In the genomic region with DNA sequence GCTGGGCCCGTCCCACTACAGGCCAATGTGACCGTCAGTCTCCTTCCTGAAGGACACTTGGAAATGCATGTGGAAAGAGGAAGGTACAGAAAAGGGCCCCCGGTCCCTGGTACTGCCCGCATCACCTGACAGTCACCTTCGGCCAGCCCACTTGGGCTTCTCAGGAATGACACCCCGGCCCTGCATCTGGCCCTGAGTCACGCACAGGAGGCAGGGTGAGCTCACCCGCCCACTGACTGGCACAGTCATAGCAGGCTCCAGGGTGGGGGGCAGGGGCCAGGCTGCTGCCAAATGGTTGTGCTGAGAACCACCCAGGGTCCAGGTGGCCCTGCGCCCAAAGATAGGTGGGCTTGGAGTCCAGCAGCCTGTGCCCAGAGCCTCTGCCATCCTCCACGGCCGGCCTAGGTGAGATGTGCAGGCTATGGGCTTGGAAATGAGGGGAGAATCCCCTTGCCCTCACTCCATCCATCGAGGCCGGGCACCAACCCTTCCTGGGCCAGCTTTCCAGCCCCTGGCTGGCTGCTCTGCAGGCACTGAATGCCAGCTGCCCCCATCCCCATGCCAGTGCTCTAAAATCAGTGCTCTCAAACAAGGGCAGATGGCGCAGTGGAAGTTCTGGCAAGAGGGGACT, we compare ENCODE assay signal across 1 cellular context.
A peak's percentile ranks its signal among the peaks of the same experiment; 100 is the strongest.
TF ChIP-seq lines count a peak whose summit lies in the region.

No MANE protein-coding gene starts in this region.

TF ChIP-seq in K562, 482 proteins besides CTCF, POLR2A, EP300 and RAD21:
- 0 out of 2 replicates have a peak, but pooled peaks have one; percentile 25 for TF ChIP-seq EGR1 (conservative IDR thresholded peaks at IDR 0.05)
- TF ChIP-seq RBM25 (IDR thresholded peaks at IDR 0.05; ENCODE audit: low read depth, low read length, severe bottlenecking), result no peak
- TF ChIP-seq, protein P1, sequence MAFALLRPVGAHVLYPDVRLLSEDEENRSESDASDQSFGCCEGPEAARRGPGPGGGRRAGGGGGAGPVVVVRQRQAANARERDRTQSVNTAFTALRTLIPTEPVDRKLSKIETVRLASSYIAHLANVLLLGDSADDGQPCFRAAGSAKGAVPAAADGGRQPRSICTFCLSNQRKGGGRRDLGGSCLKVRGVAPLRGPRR (CRISPR knock-in tag; IDR thresholded peaks at IDR 0.05), result no peak
